In genomic region chr7:30088362-30088761, GRCh38 we compare ENCODE assay signal across 40 cellular contexts.
"Had no signal": no experiment of that assay in that cellular context is flagged by ENCODE, and none has a peak within 500 bp of the region (broad histone marks: within the 10 kb centered on the region; RNA-seq: fewer than 3 reads in every experiment).

No MANE protein-coding gene starts in this region.

- H3K36me3 Mint-ChIP-seq: activated naive CD4-positive, alpha-beta T cell treated with anti-CD3 and anti-CD28 coated beads, Interleukin-2, amount 10 ng/mL, durations not matched to agents 7 days and 5 days; activated naive CD4-positive, alpha-beta T cell treated with anti-CD3 and anti-CD28 coated beads, Interleukin-2, amount 50 U/mL, for 72 hours; activated naive CD8-positive, alpha-beta T cell; activated naive CD8-positive, alpha-beta T cell treated with anti-CD3 and anti-CD28 coated beads for 36 hours had no signal

- DNase-seq: activated effector memory CD4-positive, alpha-beta T cell treated with anti-CD3 and anti-CD28 coated beads, Interleukin-2, amount 50 U/mL, for 16 hours; activated effector memory CD4-positive, alpha-beta T cell treated with Interleukin-2 at 50 U/mL for 16 hours; activated gamma-delta T cell; activated gamma-delta T cell treated with Interleukin-2 at 50 U/mL for 16 hours; activated naive CD4-positive, alpha-beta T cell; activated naive CD4-positive, alpha-beta T cell treated with anti-CD3 and anti-CD28 coated beads for 36 hours; activated naive CD4-positive, alpha-beta T cell treated with anti-CD3 and anti-CD28 coated beads, Interleukin-2, amount 10 ng/mL, durations not matched to agents 7 days and 5 days; activated naive CD4-positive, alpha-beta T cell treated with anti-CD3 and anti-CD28 coated beads, Interleukin-2, amount 50 U/mL, for 16 hours; activated naive CD4-positive, alpha-beta T cell treated with Interleukin-2 at 50 U/mL for 16 hours; activated naive CD8-positive, alpha-beta T cell treated with anti-CD3 and anti-CD28 coated beads for 36 hours; activated naive CD8-positive, alpha-beta T cell treated with anti-CD3 and anti-CD28 coated beads, Interleukin-2, amount 10 ng/mL, durations not matched to agents 7 days and 5 days; activated naive CD8-positive, alpha-beta T cell treated with anti-CD3 and anti-CD28 coated beads, Interleukin-2, amount 50 U/mL, for 24 hours; activated T-cell treated with anti-CD3 and anti-CD28 coated beads, Interleukin-2, amount 50 U/mL, for 1 hour; activated T-cell treated with anti-CD3 and anti-CD28 coated beads, Interleukin-2, amount 50 U/mL, for 24 hours; activated T-cell treated with anti-CD3 and anti-CD28 coated beads, Interleukin-2, amount 50 U/mL, for 4 hours; activated T-cell treated with anti-CD3 and anti-CD28 coated beads, Interleukin-2, amount 50 U/mL, for 48 hours; activated T-cell treated with anti-CD3 and anti-CD28 coated beads, Interleukin-2, amount 50 U/mL, for 72 hours; adrenal gland; amniotic stem cell; amygdala; anterior cingulate cortex; aorta; body of pancreas; brain microvascular endothelial cell; caudate nucleus; central memory CD4-positive, alpha-beta T cell; cerebellar nuclear complex had no signal

- H3K27ac Mint-ChIP-seq: activated naive CD4-positive, alpha-beta T cell treated with anti-CD3 and anti-CD28 coated beads for 36 hours; activated naive CD4-positive, alpha-beta T cell treated with anti-CD3 and anti-CD28 coated beads, Interleukin-2, amount 10 ng/mL, durations not matched to agents 7 days and 5 days; activated naive CD4-positive, alpha-beta T cell treated with anti-CD3 and anti-CD28 coated beads, Interleukin-2, amount 50 U/mL, for 24 hours; activated naive CD4-positive, alpha-beta T cell treated with anti-CD3 and anti-CD28 coated beads, Interleukin-2, amount 50 U/mL, for 72 hours; activated naive CD8-positive, alpha-beta T cell; activated naive CD8-positive, alpha-beta T cell treated with anti-CD3 and anti-CD28 coated beads for 36 hours; activated naive CD8-positive, alpha-beta T cell treated with anti-CD3 and anti-CD28 coated beads, Interleukin-2, amount 10 ng/mL, durations not matched to agents 7 days and 5 days; activated naive CD8-positive, alpha-beta T cell treated with anti-CD3 and anti-CD28 coated beads, Interleukin-2, amount 50 U/mL, for 24 hours; activated T-cell treated with anti-CD3 and anti-CD28 coated beads, Interleukin-2, amount 50 U/mL, for 24 hours; activated T-cell treated with anti-CD3 and anti-CD28 coated beads, Interleukin-2, amount 50 U/mL, for 72 hours; activated T-helper 17 cell treated with anti-CD3 and anti-CD28 coated beads, Interleukin-2, amount 50 U/mL, for 72 hours; activated T-helper 2 cell treated with anti-CD3 and anti-CD28 coated beads, Interferon-gamma antibody, Interleukin-2, Interleukin-4, amounts not matched to agents 10 μg/mL and 5 μg/mL and 100 μg/mL, durations not matched to agents 14 hours and 24 hours and 36 hours; brain had no signal

- H3K9me3 ChIP-seq: adrenal gland, ascending aorta, body of pancreas, breast epithelium had no signal

- H3K4me3 ChIP-seq: adrenal gland, ascending aorta, body of pancreas, breast epithelium, cardiac muscle cell had no signal

- FAIRE-seq: astrocyte, bronchial epithelial cell, colon had no signal

- ATAC-seq: activated naive CD4-positive, alpha-beta T cell treated with anti-CD3 and anti-CD28 coated beads, Interleukin-2, amount 50 U/mL, for 72 hours; activated naive CD8-positive, alpha-beta T cell treated with anti-CD3 and anti-CD28 coated beads, Interleukin-2, amount 50 U/mL, for 24 hours; activated T-cell treated with anti-CD3 and anti-CD28 coated beads, Interleukin-2, amount 50 U/mL, for 4 hours; activated T-cell treated with anti-CD3 and anti-CD28 coated beads, Interleukin-2, amount 50 U/mL, for 72 hours; activated T-helper 17 cell treated with anti-CD3 and anti-CD28 coated beads, Interleukin-2, amount 50 U/mL, for 72 hours; body of pancreas had no signal

- H3K27ac ChIP-seq: adrenal gland, ascending aorta, body of pancreas, brain microvascular endothelial cell, breast epithelium, cardiac muscle cell had no signal

- H3K4me3 Mint-ChIP-seq: activated naive CD4-positive, alpha-beta T cell treated with anti-CD3 and anti-CD28 coated beads for 36 hours; activated naive CD4-positive, alpha-beta T cell treated with anti-CD3 and anti-CD28 coated beads, Interleukin-2, amount 10 ng/mL, durations not matched to agents 7 days and 5 days; activated naive CD4-positive, alpha-beta T cell treated with anti-CD3 and anti-CD28 coated beads, Interleukin-2, amount 50 U/mL, for 24 hours; activated naive CD8-positive, alpha-beta T cell; activated naive CD8-positive, alpha-beta T cell treated with anti-CD3 and anti-CD28 coated beads for 36 hours; activated naive CD8-positive, alpha-beta T cell treated with anti-CD3 and anti-CD28 coated beads, Interleukin-2, amount 10 ng/mL, durations not matched to agents 7 days and 5 days; activated naive CD8-positive, alpha-beta T cell treated with anti-CD3 and anti-CD28 coated beads, Interleukin-2, amount 50 U/mL, for 24 hours; activated T-cell treated with anti-CD3 and anti-CD28 coated beads, Interleukin-2, amount 50 U/mL, for 24 hours; activated T-cell treated with anti-CD3 and anti-CD28 coated beads, Interleukin-2, amount 50 U/mL, for 4 hours; activated T-cell treated with anti-CD3 and anti-CD28 coated beads, Interleukin-2, amount 50 U/mL, for 72 hours; activated T-helper 17 cell treated with anti-CD3 and anti-CD28 coated beads, Interleukin-2, amount 50 U/mL, for 72 hours; brain; central memory CD8-positive, alpha-beta T cell had no signal

- H3K27me3 Mint-ChIP-seq: activated naive CD4-positive, alpha-beta T cell treated with anti-CD3 and anti-CD28 coated beads, Interleukin-2, amount 10 ng/mL, durations not matched to agents 7 days and 5 days; activated naive CD4-positive, alpha-beta T cell treated with anti-CD3 and anti-CD28 coated beads, Interleukin-2, amount 50 U/mL, for 24 hours; activated naive CD8-positive, alpha-beta T cell; activated naive CD8-positive, alpha-beta T cell treated with anti-CD3 and anti-CD28 coated beads for 36 hours; activated naive CD8-positive, alpha-beta T cell treated with anti-CD3 and anti-CD28 coated beads, Interleukin-2, amount 10 ng/mL, durations not matched to agents 7 days and 5 days; activated naive CD8-positive, alpha-beta T cell treated with anti-CD3 and anti-CD28 coated beads, Interleukin-2, amount 50 U/mL, for 24 hours; activated T-cell treated with anti-CD3 and anti-CD28 coated beads, Interleukin-2, amount 50 U/mL, for 24 hours; activated T-helper 17 cell treated with anti-CD3 and anti-CD28 coated beads, Interleukin-2, amount 50 U/mL, for 72 hours; brain; central memory CD8-positive, alpha-beta T cell had no signal

- H3K4me1 Mint-ChIP-seq: activated naive CD4-positive, alpha-beta T cell treated with anti-CD3 and anti-CD28 coated beads, Interleukin-2, amount 10 ng/mL, durations not matched to agents 7 days and 5 days; activated naive CD4-positive, alpha-beta T cell treated with anti-CD3 and anti-CD28 coated beads, Interleukin-2, amount 50 U/mL, for 24 hours; activated naive CD8-positive, alpha-beta T cell treated with anti-CD3 and anti-CD28 coated beads, Interleukin-2, amount 50 U/mL, for 24 hours; activated T-helper 17 cell treated with anti-CD3 and anti-CD28 coated beads, Interleukin-2, amount 50 U/mL, for 72 hours; central memory CD8-positive, alpha-beta T cell had no signal

- H3K27me3 ChIP-seq: adrenal gland, ascending aorta, body of pancreas, brain microvascular endothelial cell, breast epithelium, cardiac muscle cell had no signal

- H3K9me3 Mint-ChIP-seq: activated naive CD4-positive, alpha-beta T cell treated with anti-CD3 and anti-CD28 coated beads for 36 hours; activated naive CD4-positive, alpha-beta T cell treated with anti-CD3 and anti-CD28 coated beads, Interleukin-2, amount 10 ng/mL, durations not matched to agents 7 days and 5 days; activated naive CD4-positive, alpha-beta T cell treated with anti-CD3 and anti-CD28 coated beads, Interleukin-2, amount 50 U/mL, for 24 hours; activated naive CD4-positive, alpha-beta T cell treated with anti-CD3 and anti-CD28 coated beads, Interleukin-2, amount 50 U/mL, for 72 hours; activated naive CD8-positive, alpha-beta T cell treated with anti-CD3 and anti-CD28 coated beads for 36 hours; activated naive CD8-positive, alpha-beta T cell treated with anti-CD3 and anti-CD28 coated beads, Interleukin-2, amount 10 ng/mL, durations not matched to agents 7 days and 5 days; activated naive CD8-positive, alpha-beta T cell treated with anti-CD3 and anti-CD28 coated beads, Interleukin-2, amount 50 U/mL, for 24 hours; activated T-cell treated with anti-CD3 and anti-CD28 coated beads, Interleukin-2, amount 50 U/mL, for 24 hours; activated T-cell treated with anti-CD3 and anti-CD28 coated beads, Interleukin-2, amount 50 U/mL, for 4 hours; activated T-cell treated with anti-CD3 and anti-CD28 coated beads, Interleukin-2, amount 50 U/mL, for 72 hours; activated T-helper 17 cell treated with anti-CD3 and anti-CD28 coated beads, Interleukin-2, amount 50 U/mL, for 72 hours; activated T-helper 2 cell treated with anti-CD3 and anti-CD28 coated beads, Interferon-gamma antibody, Interleukin-2, Interleukin-4, amounts not matched to agents 10 μg/mL and 5 μg/mL and 100 μg/mL, durations not matched to agents 14 hours and 24 hours and 36 hours; brain; central memory CD8-positive, alpha-beta T cell had no signal

- H3K4me1 ChIP-seq: adrenal gland, ascending aorta, body of pancreas, breast epithelium had no signal

- H3K36me3 ChIP-seq: adrenal gland, ascending aorta, brain microvascular endothelial cell, breast epithelium, cardiac muscle cell had no signal
